ENCODE assay signal across 8 cellular contexts in genomic region chr4:87012265-87012953, GRCh38.
A peak's percentile ranks its signal among the peaks of the same experiment; 100 is the strongest.
DNase-seq lines count a peak whose midpoint lies in the region; ATAC-seq and TF ChIP-seq lines count a peak whose summit lies in the region.

No MANE protein-coding gene starts in this region.

- intact Hi-C loops in activated B cell treated with CpG ODN at 0.5 μM for 24 hours (cut with micrococcal nuclease) (no loop called here), sciatic nerve (cut with DNase I) (no loop called here)

- H3K9me3 Mint-ChIP-seq in activated B cell treated with CpG ODN at 0.5 μM for 24 hours (no peaks in the 10 kb centered on the region), nephron progenitor cell (no peaks in the 10 kb centered on the region), glutamatergic neuron (ENCODE audit: unreplicated experiment) (peaks cover 8% of the 10 kb centered on the region)

- H3K27ac Mint-ChIP-seq in activated B cell treated with CpG ODN at 0.5 μM for 24 hours (peak overlapping the region; percentile 18), nephron progenitor cell (peak overlapping the region; percentile 67), glutamatergic neuron (ENCODE audit: unreplicated experiment) (no peak overlapping the region)

- ATAC-seq in GM18858 (IDR thresholded peaks at IDR 0.05; ENCODE audit: unreplicated experiment) (peak; percentile 66), HG02623 (IDR thresholded peaks at IDR 0.05; ENCODE audit: unreplicated experiment) (peak; percentile 53), activated B cell treated with CpG ODN at 0.5 μM for 24 hours (ENCODE audit: low read depth) (peak; percentile 19), sciatic nerve (no peak)

- TF ChIP-seq CTCF in activated B cell treated with CpG ODN at 0.5 μM for 24 hours (IDR thresholded peaks at IDR 0.05) (no peak), nephron progenitor cell (IDR thresholded peaks at IDR 0.05) (no peak), glutamatergic neuron (IDR thresholded peaks at IDR 0.05; ENCODE audit: partially characterized antibody, unreplicated experiment) (no peak)

- H3K36me3 Mint-ChIP-seq in activated B cell treated with CpG ODN at 0.5 μM for 24 hours (ENCODE audit: low read depth), result peaks cover 5% of the 10 kb centered on the region
- peaks cover 4% of the 10 kb centered on the region for H3K36me3 Mint-ChIP-seq in nephron progenitor cell (ENCODE audit: low read depth)
- no peaks in the 10 kb centered on the region for H3K36me3 Mint-ChIP-seq in glutamatergic neuron (ENCODE audit: unreplicated experiment)

- DNase-seq in activated B cell treated with CpG ODN at 0.5 μM for 24 hours, result no peak
- DNase-seq in nephron progenitor cell, result no peak
- DNase-seq in sciatic nerve (ENCODE audit: low spot score), result no peak
- no peak for DNase-seq in glutamatergic neuron
- no peak for DNase-seq in activated CD4-positive, CD25-positive, alpha-beta regulatory T cell (lab: John Stamatoyannopoulos, UW)
- DNase-seq in NCI-H1092 treated with DMSO at 0.1 percent for 48 hours (lab: John Stamatoyannopoulos, UW), result no peak

- H3K4me1 Mint-ChIP-seq in activated B cell treated with CpG ODN at 0.5 μM for 24 hours (peaks cover 84% of the 10 kb centered on the region), nephron progenitor cell (peaks cover 96% of the 10 kb centered on the region), glutamatergic neuron (ENCODE audit: low read depth, unreplicated experiment) (peaks cover 18% of the 10 kb centered on the region)

- POLR2A ChIA-PET in activated B cell treated with CpG ODN at 0.5 μM for 24 hours (lab: Charles Lee), result interaction anchor here (1.0 to 9.5 kb wide), 4 partner anchors 10 to 76 kb away, joined by 3 to 256 read pairs (median 4); partner anchors contain the start of gene AFF1

- H3K27me3 Mint-ChIP-seq in activated B cell treated with CpG ODN at 0.5 μM for 24 hours (no peaks in the 10 kb centered on the region), nephron progenitor cell (ENCODE audit: low read depth, poor library complexity) (no peaks in the 10 kb centered on the region), glutamatergic neuron (ENCODE audit: unreplicated experiment) (peaks cover 4% of the 10 kb centered on the region)

- peak overlapping the region; percentile 25 for H3K4me3 Mint-ChIP-seq in activated B cell treated with CpG ODN at 0.5 μM for 24 hours
- H3K4me3 Mint-ChIP-seq in nephron progenitor cell, result no peak overlapping the region
- H3K4me3 Mint-ChIP-seq in glutamatergic neuron (ENCODE audit: unreplicated experiment), result no peak overlapping the region

- CTCF ChIA-PET in activated B cell treated with CpG ODN at 0.5 μM for 24 hours (lab: Charles Lee), result interaction anchor here (1.3 kb wide), 2 partner anchors 78 to 81 kb away, joined by 4 to 7 read pairs; partner anchors contain the start of gene AFF1
